Comparison of ENCODE assay signal across 9 cellular contexts in the genomic region with DNA sequence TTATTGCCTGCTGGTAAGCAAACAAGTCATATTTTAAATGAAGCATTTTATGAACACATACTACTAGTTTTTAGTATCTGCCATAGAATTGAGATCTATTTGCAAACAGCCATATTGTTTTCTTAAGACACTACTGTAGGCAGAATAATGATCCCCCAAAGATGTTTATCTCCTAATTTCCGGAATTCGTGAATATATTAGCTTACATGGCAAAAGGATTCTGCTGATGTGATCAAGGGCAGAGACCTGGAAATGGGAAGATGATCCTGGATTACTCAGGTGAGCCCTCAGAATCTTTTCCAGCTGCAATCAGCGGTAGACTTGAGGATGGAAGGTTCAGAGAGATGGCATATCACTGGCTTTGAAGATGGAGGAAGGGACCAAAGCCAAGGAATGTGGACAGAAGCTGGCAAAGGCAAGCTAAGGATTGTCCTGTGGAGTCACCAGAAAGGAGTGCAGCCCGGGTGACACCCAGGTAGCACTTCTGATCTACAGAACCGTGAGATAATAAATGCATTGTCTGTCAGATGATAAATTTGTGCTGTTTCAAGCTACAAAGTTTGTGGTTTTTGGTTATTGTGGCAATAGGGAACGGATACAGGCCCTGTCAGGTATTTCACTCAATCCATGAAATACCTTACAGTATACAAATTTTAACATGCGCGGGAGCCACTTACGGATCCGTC. TPM values are rescaled to one million over a fixed set of nuclear protein-coding genes. Genes with fewer than 3 reads are reported as not detected.
A peak's percentile ranks its signal among the peaks of the same experiment; 100 is the strongest.
DNase-seq lines count a peak whose midpoint lies in the region; ATAC-seq and TF ChIP-seq lines count a peak whose summit lies in the region.
"Had no signal": no experiment of that assay in that cellular context is flagged by ENCODE, and none has a peak within 500 bp of the region (broad histone marks: within the 10 kb centered on the region; RNA-seq: fewer than 3 reads in every experiment).

No MANE protein-coding gene starts in this region.

- peak overlapping the region; percentile 78 for H3K27ac ChIP-seq in IMR-90 (ENCODE audit: insufficient read depth, low read length)
- H3K27ac ChIP-seq in cingulate gyrus (ENCODE audit: low read depth, low read length): peak overlapping the region; percentile 98

- H2AK9ac ChIP-seq in IMR-90 (replicated peaks; ENCODE audit: low read depth, low read length, poor library complexity): peak overlapping the region; percentile 95

- H3K9me3 Mint-ChIP-seq in CD14-positive monocyte: peaks cover 8 to 31% (median 14%) of the 10 kb centered on the region in 7 donors
- peaks cover 9% of the 10 kb centered on the region for H3K9me3 Mint-ChIP-seq in activated naive CD4-positive, alpha-beta T cell treated with anti-CD3 and anti-CD28 coated beads, Interleukin-2, amount 10 ng/mL, durations not matched to agents 7 days and 5 days

- BruUV-seq in IMR-90 (replicated peaks; lab: Mats Ljungman, UMichigan): no TSS peak

- H2AK5ac ChIP-seq in IMR-90 (ENCODE audit: low read depth, low read length): peak overlapping the region; percentile 14

- H3K4me2 ChIP-seq in IMR-90 (ENCODE audit: low read depth, low read length): peak overlapping the region; percentile 98

- H3K4me1 ChIP-seq in IMR-90 (ENCODE audit: control insufficient read depth, insufficient read depth, low read length): peaks cover 2% of the 10 kb centered on the region

- peak overlapping the region; percentile 45 for H3K18ac ChIP-seq in IMR-90 (ENCODE audit: low read depth, low read length)

- H3K9me1 ChIP-seq in IMR-90 (ENCODE audit: insufficient read depth, low read length): no peaks in the 10 kb centered on the region

- H3K27me3 Mint-ChIP-seq in CD14-positive monocyte (ENCODE audit: low read depth in 3 of 3): no peaks in the 10 kb centered on the region
- no peaks in the 10 kb centered on the region for H3K27me3 Mint-ChIP-seq in activated naive CD4-positive, alpha-beta T cell treated with anti-CD3 and anti-CD28 coated beads, Interleukin-2, amount 10 ng/mL, durations not matched to agents 7 days and 5 days

- intact Hi-C loops in CD14-positive monocyte (cut with micrococcal nuclease) (loop anchor here in 1 of 2 donors (10.0 kb wide), 2 partner anchors 540 to 1610 kb away; a partner anchor contains a TSS), IMR-90 (cut with micrococcal nuclease) (loop anchor here (2.0 to 5.0 kb wide), 3 partner anchors 67 to 364 kb away; no protein-coding TSS in a partner anchor)

- peaks cover 8 to 24% of the 10 kb centered on the region in 2 experiments; a peak in 3 of 4 replicates for H3K79me1 ChIP-seq in IMR-90 (ENCODE audit: low read depth in 1 of 2, low read length in 2 of 2)

- H4K8ac ChIP-seq in IMR-90 (ENCODE audit: low read depth in 2 of 2, low read length in 2 of 2): peak overlapping the region in 1 of 2 experiments; percentile 91

- TF ChIP-seq POLR2A in IMR-90 (IDR thresholded peaks at IDR 0.05; ENCODE audit: low read depth, low read length): no peak

- peaks cover 12% of the 10 kb centered on the region for H3K4me1 Mint-ChIP-seq in CD14-positive monocyte
- peaks cover 22% of the 10 kb centered on the region for H3K4me1 Mint-ChIP-seq in activated naive CD4-positive, alpha-beta T cell treated with anti-CD3 and anti-CD28 coated beads, Interleukin-2, amount 10 ng/mL, durations not matched to agents 7 days and 5 days

- CTCF ChIA-PET in IMR-90 (lab: Yijun Ruan, JAX): interaction anchor here (0.6 kb wide), 1 partner anchor 343 kb away, joined by 3 read pairs; no protein-coding TSS in a partner anchor
- CTCF ChIA-PET in activated naive CD4-positive, alpha-beta T cell treated with anti-CD3 and anti-CD28 coated beads, Interleukin-2, amount 10 ng/mL, durations not matched to agents 7 days and 5 days (lab: Charles Lee): no interaction called here

- peak overlapping the region in 1 of 2 donors; percentile 96 for H3K4me3 Mint-ChIP-seq in CD14-positive monocyte
- no peak overlapping the region for H3K4me3 Mint-ChIP-seq in activated naive CD4-positive, alpha-beta T cell treated with anti-CD3 and anti-CD28 coated beads, Interleukin-2, amount 10 ng/mL, durations not matched to agents 7 days and 5 days

- H3K14ac ChIP-seq in IMR-90 (replicated peaks; ENCODE audit: low read depth, low read length): peak overlapping the region; percentile 89

- peak overlapping the region; percentile 94; the same call in 1 of the 2 replicates for H3K56ac ChIP-seq in IMR-90 (ENCODE audit: extremely low read depth, insufficient read depth, low read length)

- dilution Hi-C loops in IMR-90 (cut with HindIII; ENCODE audit: low sequenced_read_pairs, unreplicated experiment): no loop called here

- in situ Hi-C loops in IMR-90 (cut with MboI; ENCODE audit: low sequenced_read_pairs): loop anchor here (10.0 kb wide), 1 partner anchor 360 kb away; a partner anchor contains a TSS

- WGBS in IMR-90 (ENCODE audit: extremely low coverage in 2 of 2, insufficient read length in 1 of 2), 2 experiments: 25% methylated on average over 2 of the region's 10 CpGs; no CpG with 5 or more reads in 1 of the 2 experiments

- peak overlapping the region; percentile 55; the same call in 1 of the 3 replicates for H2BK15ac ChIP-seq in IMR-90 (ENCODE audit: low read depth, low read length)

- DNase-seq in CD14-positive monocyte (ENCODE audit: low spot score) (no peak), IMR-90 (peak; percentile 7), myocyte (ENCODE audit: low read depth) (peak; percentile 19), left lobe of liver (ENCODE audit: low spot score) (no peak)
- DNase-seq in activated naive CD4-positive, alpha-beta T cell treated with anti-CD3 and anti-CD28 coated beads, Interleukin-2, amount 10 ng/mL, durations not matched to agents 7 days and 5 days: no peak

- H3K36me3 Mint-ChIP-seq in CD14-positive monocyte: peaks cover 28 to 30% of the 10 kb centered on the region in 2 donors
- H3K36me3 Mint-ChIP-seq in activated naive CD4-positive, alpha-beta T cell treated with anti-CD3 and anti-CD28 coated beads, Interleukin-2, amount 10 ng/mL, durations not matched to agents 7 days and 5 days: peaks cover 58% of the 10 kb centered on the region

- no peaks in the 10 kb centered on the region for H3K9me3 ChIP-seq in IMR-90 (ENCODE audit: control insufficient read depth, insufficient read depth, low read length)

- H3K9ac ChIP-seq in IMR-90 (ENCODE audit: low read depth, low read length): peak overlapping the region; percentile 73

- H2AFZ ChIP-seq in IMR-90 (replicated peaks; ENCODE audit: low read length, poor library complexity): peak overlapping the region; percentile 99

- H3K27me3 ChIP-seq in IMR-90 (ENCODE audit: control insufficient read depth, insufficient read depth, low read length): no peaks in the 10 kb centered on the region
- H3K27me3 ChIP-seq: heart left ventricle had no signal

- H3K36me3 ChIP-seq in IMR-90 (ENCODE audit: control insufficient read depth, insufficient read depth, low read length): no peaks in the 10 kb centered on the region; the same call in none of the 2 replicates

- H4K5ac ChIP-seq in IMR-90 (ENCODE audit: low read depth, low read length): peak overlapping the region; percentile 38

- H2BK5ac ChIP-seq in IMR-90 (ENCODE audit: low read depth, low read length, poor library complexity, severe bottlenecking): peak overlapping the region; percentile 69

- H3K4ac ChIP-seq in IMR-90 (ENCODE audit: low read depth, low read length): peak overlapping the region; percentile 84

- peak overlapping the region; percentile 82 for H3K23ac ChIP-seq in IMR-90 (ENCODE audit: low read depth, low read length)

- no peak for TF ChIP-seq CTCF in CD14-positive monocyte (IDR thresholded peaks at IDR 0.05)
- no peak for TF ChIP-seq CTCF in IMR-90 (conservative IDR thresholded peaks at IDR 0.05; ENCODE audit: low read depth, low read length)

- no peaks in the 10 kb centered on the region; the same call in 1 of the 2 replicates for H4K20me1 ChIP-seq in IMR-90 (ENCODE audit: insufficient read depth, low read length)

- no peak overlapping the region for H3K4me3 ChIP-seq in IMR-90 (ENCODE audit: insufficient read depth, low read depth, low read length)

- ATAC-seq in IMR-90 (ENCODE audit: low read depth) (no peak), HG02798 (IDR thresholded peaks at IDR 0.05; ENCODE audit: poor library complexity, unreplicated experiment) (no peak), left lobe of liver (no peak), GM21619 (IDR thresholded peaks at IDR 0.05; ENCODE audit: unreplicated experiment) (no peak)

- peak overlapping the region; percentile 76 for H2BK120ac ChIP-seq in IMR-90 (ENCODE audit: low read depth, low read length)

- peak overlapping the region in 5 of 7 donors; percentile 99 to 100 (median 100) for H3K27ac Mint-ChIP-seq in CD14-positive monocyte
- no peak overlapping the region for H3K27ac Mint-ChIP-seq in activated naive CD4-positive, alpha-beta T cell treated with anti-CD3 and anti-CD28 coated beads, Interleukin-2, amount 10 ng/mL, durations not matched to agents 7 days and 5 days

- POLR2A ChIA-PET in IMR-90 (lab: Charles Lee; ENCODE audit: unreplicated experiment): interaction anchor here (0.6 to 1.3 kb wide), 2 partner anchors 70 to 142 kb away, joined by 3 read pairs; no protein-coding TSS in a partner anchor

- H2BK20ac ChIP-seq in IMR-90 (ENCODE audit: low read depth, low read length): peak overlapping the region; percentile 58; the same call in 1 of the 2 replicates

- TF ChIP-seq RAD21 in IMR-90 (IDR thresholded peaks at IDR 0.05; ENCODE audit: low read length): no peak

- peak overlapping the region; percentile 93 for H4K91ac ChIP-seq in IMR-90 (ENCODE audit: insufficient read depth, low read depth, low read length)

TF ChIP-seq in IMR-90, 13 proteins besides CTCF, POLR2A, EP300 and RAD21 (continues in another document):
- TF ChIP-seq BHLHE40 (IDR thresholded peaks at IDR 0.05; ENCODE audit: low read depth, low read length) (no peak), CHD1 (IDR thresholded peaks at IDR 0.05; ENCODE audit: low read depth, low read length) (no peak), MAZ (IDR thresholded peaks at IDR 0.05; ENCODE audit: borderline replicate concordance, low read depth, low read length) (no peak), MAFK (IDR thresholded peaks at IDR 0.05; ENCODE audit: low read depth, low read length) (no peak), SMC3 (IDR thresholded peaks at IDR 0.05; ENCODE audit: low read depth, low read length) (no peak)
- TF ChIP-seq, protein P1, sequence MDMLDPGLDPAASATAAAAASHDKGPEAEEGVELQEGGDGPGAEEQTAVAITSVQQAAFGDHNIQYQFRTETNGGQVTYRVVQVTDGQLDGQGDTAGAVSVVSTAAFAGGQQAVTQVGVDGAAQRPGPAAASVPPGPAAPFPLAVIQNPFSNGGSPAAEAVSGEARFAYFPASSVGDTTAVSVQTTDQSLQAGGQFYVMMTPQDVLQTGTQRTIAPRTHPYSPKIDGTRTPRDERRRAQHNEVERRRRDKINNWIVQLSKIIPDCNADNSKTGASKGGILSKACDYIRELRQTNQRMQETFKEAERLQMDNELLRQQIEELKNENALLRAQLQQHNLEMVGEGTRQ (IDR thresholded peaks at IDR 0.05; ENCODE audit: low read depth, low read length): no peak

RNA-seq across cellular contexts. Expression of a gene that starts 1.0 kb away (rescaled TPM):
- polyA plus RNA-seq in CD14-positive monocyte (10 to 100 TPM in 1 of 2 donors, 1 to 10 TPM in 1; 7.1 to 18.9 TPM), IMR-90 (2012; rRNA removed) (12.1 and 13.0 TPM in 2 replicates)
- total RNA-seq in IMR-90 (2012; rRNA removed) (67.6 and 83.3 TPM in 2 replicates), myocyte (74.2 and 76.7 TPM in 2 replicates), left lobe of liver (13.9 TPM)
- 2.5 and 2.6 TPM in 2 replicates for polyA plus RNA-seq in IMR-90 (2012; cell fraction: cytosol; rRNA removed)
- polyA plus RNA-seq in IMR-90 (2012; cell fraction: nucleus; rRNA removed; ENCODE audit: low replicate concordance): 3.7 and 19.2 TPM in 2 replicates
- 10.8 TPM for polyA plus RNA-seq in myocyte (2012)

Comparison
In these comparisons a context has a peak if more than half of its experiments do, and no peak if none do; other contexts are left out.
1. DNase-seq: peak in IMR-90 (single experiment) and myocyte (single experiment); none in CD14-positive monocyte (single experiment), activated naive CD4-positive, alpha-beta T cell treated with anti-CD3 and anti-CD28 coated beads, Interleukin-2, amount 10 ng/mL, durations not matched to agents 7 days and 5 days (single experiment) and left lobe of liver (single experiment).